ENCODE assay signal across 8 cellular contexts in genomic region chr3:195657475-195658372, GRCh38.
A peak's percentile ranks its signal among the peaks of the same experiment; 100 is the strongest.
DNase-seq lines count a peak whose midpoint lies in the region; ATAC-seq and TF ChIP-seq lines count a peak whose summit lies in the region.
"Not testable (repeated sequence)": the region's sequence is repeated elsewhere in the genome, so short reads cannot be mapped to it uniquely, and the experiment has no call there.

No MANE protein-coding gene starts in this region.

- intact Hi-C loops in Panc1 (cut with micrococcal nuclease; ENCODE audit: unreplicated experiment): not testable (repeated sequence)

- not testable (repeated sequence) for H3K9me3 ChIP-seq in Panc1 (ENCODE audit: control insufficient read depth, insufficient read depth, low read depth, low read length); lung (ENCODE audit: control insufficient read depth in 2 of 2, insufficient read depth in 1 of 2, low read length in 1 of 2)

- H3K4me3 ChIP-seq in Panc1 (ENCODE audit: low read depth in 2 of 2, low read length in 2 of 2) (peak overlapping the region; percentile 48 to 57), lung (peak overlapping the region; percentile 60)

- not testable (repeated sequence) for H3K36me3 ChIP-seq in Panc1 (ENCODE audit: control insufficient read depth, insufficient read depth, low read length); lung (ENCODE audit: control insufficient read depth in 2 of 2, insufficient read depth in 2 of 2, low read length in 2 of 2)

- TF ChIP-seq CTCF in Panc1 (IDR thresholded peaks at IDR 0.05); lung (IDR thresholded peaks at IDR 0.05; ENCODE audit: control extremely low read depth, extremely low read depth): not testable (repeated sequence)

- WGBS in lung, 2 donors: 4 to 10% methylated on average over 40 to 94 of the region's 99 CpGs

- peak; percentile 63 for DNase-seq in A172 (ENCODE audit: low spot score)
- DNase-seq in Panc1 (ENCODE audit: low read depth, low spot score); epithelial cell of prostate (ENCODE audit: low read depth, low spot score): not testable (repeated sequence)
- DNase-seq in activated T-helper 1 cell treated with Interleukin-2 at 50 U/mL for 16 hours (ENCODE audit: low read depth): peak; percentile 63
- peak; percentile 83 for DNase-seq in lung (ENCODE audit: low spot score)
- DNase-seq in stimulated activated CD4-positive, alpha-beta T cell treated with anti-CD3 and anti-CD28 coated beads, Interleukin-12 subunit alpha, Interleukin-12 subunit beta, amount 100 ng/mL, for 24 hours (ENCODE audit: low read depth in 2 of 2): peak; percentile 85 to 88

- peak; percentile 77 for ATAC-seq in GM19023 (IDR thresholded peaks at IDR 0.05; ENCODE audit: unreplicated experiment)
- peak; percentile 81 for ATAC-seq in HG03025 (IDR thresholded peaks at IDR 0.05; ENCODE audit: low FRiP score, unreplicated experiment)
- ATAC-seq in Panc1: peak; percentile 91
- peak; percentile 93 for ATAC-seq in lung (ENCODE audit: insufficient read depth, low FRiP score)

- H3K27ac ChIP-seq in Panc1 (ENCODE audit: low read length) (peak overlapping the region; percentile 74), epithelial cell of prostate (peak overlapping the region; percentile 24), lung (ENCODE audit: low read depth in 1 of 2, low read length in 1 of 2) (peak overlapping the region; percentile 81 to 83)

- BruUV-seq in Panc1 (replicated peaks; lab: Mats Ljungman, UMichigan): TSS peak; percentile 88

- H3K4me1 ChIP-seq in Panc1 (ENCODE audit: control insufficient read depth, insufficient read depth, low read length); lung (ENCODE audit: control insufficient read depth in 2 of 2, insufficient read depth in 2 of 2, low read length in 2 of 2): not testable (repeated sequence)

- in situ Hi-C loops in Panc1 (cut with HindIII; ENCODE audit: low pct_unique_long_range_greater_than_20kb, low sequenced_read_pairs): not testable (repeated sequence)

- POLR2A ChIA-PET in Panc1 (lab: Charles Lee): not testable (repeated sequence)

- CTCF ChIA-PET in Panc1 (lab: Charles Lee): not testable (repeated sequence)

- not testable (repeated sequence) for H3K27me3 ChIP-seq in Panc1 (ENCODE audit: control insufficient read depth, insufficient read depth, low read length); lung (ENCODE audit: control insufficient read depth, insufficient read depth)

Comparison
In these comparisons a context has a peak if more than half of its experiments do, and no peak if none do; other contexts are left out.
1. H3K27ac ChIP-seq: peak in every context shown above with its lines; median percentile 82 in lung; 74 in Panc1; 24 in epithelial cell of prostate.